In the genomic region with DNA sequence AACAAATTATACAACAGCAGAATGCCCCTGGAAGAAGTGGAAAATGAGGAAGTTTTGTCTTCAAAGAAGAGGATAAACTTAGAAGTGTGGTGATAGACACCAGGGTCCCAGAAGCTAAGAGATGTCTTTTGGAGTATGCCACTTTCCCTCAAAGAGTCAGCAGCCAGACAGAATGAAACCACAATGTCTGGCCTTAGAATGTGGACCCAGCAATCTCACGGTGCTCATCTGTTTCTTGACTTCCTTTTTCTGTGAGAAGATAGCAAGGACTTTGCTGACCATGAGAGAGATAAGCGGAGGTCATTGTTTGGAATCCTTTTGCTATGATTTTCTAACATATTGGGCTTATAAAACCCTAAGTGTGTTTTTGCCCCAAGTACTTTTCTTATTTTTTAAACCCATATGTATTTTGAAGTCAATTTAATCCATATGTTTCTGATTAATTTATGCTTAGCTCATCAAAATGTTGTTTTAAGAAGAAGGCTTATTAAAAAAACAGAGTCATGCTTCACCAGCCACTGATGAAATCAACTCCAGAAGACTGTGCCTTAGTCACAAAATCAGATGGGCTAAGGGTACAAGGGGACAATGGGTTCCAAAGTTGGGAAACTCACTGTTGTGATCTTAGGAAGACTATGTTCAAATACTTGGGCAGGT, we compare ENCODE assay signal across 27 cellular contexts.
A peak's percentile ranks its signal among the peaks of the same experiment; 100 is the strongest.
DNase-seq lines count a peak whose midpoint lies in the region; ATAC-seq, FAIRE-seq and TF ChIP-seq lines count a peak whose summit lies in the region.
"Had no signal": no experiment of that assay in that cellular context is flagged by ENCODE, and none has a peak within 500 bp of the region (broad histone marks: within the 10 kb centered on the region; RNA-seq: fewer than 3 reads in every experiment).

No MANE protein-coding gene starts in this region.

- no peak overlapping the region for H3K27ac ChIP-seq in H1 (ENCODE audit: low read depth, low read length)
- no peak overlapping the region for H3K27ac ChIP-seq in neural progenitor cell
- H3K27ac ChIP-seq: esophagus squamous epithelium, heart right ventricle, tibial artery, WERI-Rb-1 had no signal

- H3K4me3 ChIP-seq in H1 (ENCODE audit: extremely low read depth in 1 of 4, insufficient read depth in 2 of 4, low read depth in 3 of 4, low read length in 4 of 4) (no peak overlapping the region), neural progenitor cell (no peak overlapping the region)
- H3K4me3 ChIP-seq: esophagus squamous epithelium, heart right ventricle, MG63, tibial artery had no signal

- no peak overlapping the region for H3K27ac Mint-ChIP-seq in neural progenitor cell
- H3K27ac Mint-ChIP-seq: activated CD4-positive, alpha-beta memory T cell treated with anti-CD3 and anti-CD28 coated beads, Interleukin-2, amount 10 ng/mL, durations not matched to agents 7 days and 5 days; activated naive CD4-positive, alpha-beta T cell treated with anti-CD3 and anti-CD28 coated beads for 36 hours; immature natural killer cell had no signal

- POLR2A ChIA-PET in H1 (lab: Charles Lee; ENCODE audit: partially characterized antibody) = no interaction called here

- H3K4me1 Mint-ChIP-seq in neural progenitor cell = no peaks in the 10 kb centered on the region
- H3K4me1 Mint-ChIP-seq: activated CD4-positive, alpha-beta memory T cell treated with anti-CD3 and anti-CD28 coated beads, Interleukin-2, amount 10 ng/mL, durations not matched to agents 7 days and 5 days; immature natural killer cell had no signal

- WGBS in H1 (ENCODE audit: extremely low coverage in 1 of 2, insufficient coverage in 1 of 2, insufficient read length in 1 of 2, insufficient replicate concordance in 2 of 2, low coverage in 1 of 2, low lambda C conversion rate in 2 of 2, missing lambda C conversion rate in 1 of 2), 2 experiments = 97% methylated on average over 2 of the region's 2 CpGs; no CpG with 5 or more reads in 1 of the 2 experiments

- no peak overlapping the region for H2BK5ac ChIP-seq in H1 (ENCODE audit: low read depth, low read length)

- no peaks in the 10 kb centered on the region for H4K20me1 ChIP-seq in H1 (replicated peaks in 1 of 2; ENCODE audit: control insufficient read depth in 1 of 2, insufficient read depth in 2 of 2, low read length in 2 of 2)
- H4K20me1 ChIP-seq in neural progenitor cell (ENCODE audit: low read depth) = no peaks in the 10 kb centered on the region

- peaks cover 4% of the 10 kb centered on the region for H3K27me3 Mint-ChIP-seq in neural progenitor cell (ENCODE audit: insufficient read depth, low read depth)
- H3K27me3 Mint-ChIP-seq: activated CD4-positive, alpha-beta memory T cell treated with anti-CD3 and anti-CD28 coated beads, Interleukin-2, amount 10 ng/mL, durations not matched to agents 7 days and 5 days had no signal

- no peak overlapping the region for H3K14ac ChIP-seq in H1 (ENCODE audit: insufficient read length)

- no peaks in the 10 kb centered on the region for H3K27me3 ChIP-seq in H1 (replicated peaks in 1 of 4; ENCODE audit: control insufficient read depth in 3 of 4, extremely low read depth in 1 of 4, insufficient read depth in 3 of 4, low read length in 3 of 4)
- no peaks in the 10 kb centered on the region for H3K27me3 ChIP-seq in neural progenitor cell
- H3K27me3 ChIP-seq: esophagus squamous epithelium, heart right ventricle, MG63, tibial artery had no signal

- no peak for TF ChIP-seq EP300 in H1 (IDR thresholded peaks at IDR 0.05; ENCODE audit: borderline replicate concordance in 1 of 2, low read depth in 2 of 2, low read length in 2 of 2)

- H3K56ac ChIP-seq in H1 (replicated peaks; ENCODE audit: insufficient read length, low read depth, low read length) = no peak overlapping the region

- CTCF ChIA-PET in H1 (lab: Charles Lee; ENCODE audit: partially characterized antibody) = no interaction called here

- no peak overlapping the region for H3K4ac ChIP-seq in H1 (replicated peaks; ENCODE audit: insufficient read length, low read depth, low read length)

- H3K79me2 ChIP-seq in H1 (ENCODE audit: control insufficient read depth in 1 of 2, insufficient read depth in 2 of 2, low read length in 2 of 2) (no peaks in the 10 kb centered on the region), neural progenitor cell (ENCODE audit: low read depth) (no peaks in the 10 kb centered on the region)

- H3K4me2 ChIP-seq in H1 (ENCODE audit: insufficient read depth in 1 of 2, low read depth in 2 of 2, low read length in 2 of 2) = no peak overlapping the region
- no peak overlapping the region for H3K4me2 ChIP-seq in neural progenitor cell

- no peak for TF ChIP-seq RAD21 in H1 (IDR thresholded peaks at IDR 0.05 in 1 of 2, conservative IDR thresholded peaks at IDR 0.05 in 1 of 2; ENCODE audit: low read depth in 2 of 2, low read length in 2 of 2)

- no peak overlapping the region for H3K9ac ChIP-seq in H1 (replicated peaks in 1 of 4; ENCODE audit: extremely low read depth in 1 of 4, low read depth in 3 of 4, low read length in 3 of 4)
- H3K9ac ChIP-seq in neural progenitor cell = no peak overlapping the region

- no peaks in the 10 kb centered on the region for H3F3A ChIP-seq in neural progenitor cell (ENCODE audit: low read depth)

- H3K4me1 ChIP-seq in H1 (replicated peaks in 1 of 4; ENCODE audit: control insufficient read depth in 3 of 4, insufficient read depth in 4 of 4, low read length in 3 of 4) = no peaks in the 10 kb centered on the region
- no peaks in the 10 kb centered on the region for H3K4me1 ChIP-seq in neural progenitor cell
- H3K4me1 ChIP-seq: esophagus squamous epithelium, tibial artery had no signal

- H2AFZ ChIP-seq in H1 (ENCODE audit: low read length) (peak overlapping the region; percentile 3; the same call in 1 of the 2 replicates), neural progenitor cell (replicated peaks) (no peak overlapping the region)

- no peak for DNase-seq in GM12891 (ENCODE audit: insufficient read length, low spot score)
- no peak for DNase-seq in RCC 7860 (ENCODE audit: low spot score)
- no peak for DNase-seq in H1 (ENCODE audit: low read depth in 1 of 2, low spot score in 2 of 2)
- peak; percentile 33 for DNase-seq in putamen (ENCODE audit: low spot score)
- DNase-seq in neural progenitor cell (ENCODE audit: low spot score) = no peak
- DNase-seq in LoVo (ENCODE audit: low spot score) = no peak
- DNase-seq: activated CD4-positive, alpha-beta memory T cell treated with anti-CD3 and anti-CD28 coated beads, Interleukin-2, amount 10 ng/mL, durations not matched to agents 7 days and 5 days; activated naive CD4-positive, alpha-beta T cell treated with anti-CD3 and anti-CD28 coated beads for 36 hours; activated T-cell treated with anti-CD3 and anti-CD28 coated beads, Interleukin-2, amount 50 U/mL, for 1 hour; cerebellar nuclear complex; COR-L47; effector CD8-positive, alpha-beta T cell; EL; esophagus squamous epithelium; heart right ventricle; immature natural killer cell; MG63; NCI-H1930; NCI-H446 treated with DMSO at 0.1 percent for 48 hours; NK-92 treated with Interleukin-12 subunit alpha and Interleukin-12 subunit beta, amount 100 ng/mL, for 24 hours; RPMI8226; stimulated activated CD4-positive, alpha-beta T cell treated with anti-CD3 and anti-CD28 coated beads, Interleukin-1b, Interleukin-23, amount 100 ng/mL, for 48 hours; stimulated activated naive CD4-positive, alpha-beta T cell; tibial artery; WERI-Rb-1 had no signal

- H2BK20ac ChIP-seq in H1 (ENCODE audit: low read length) = no peak overlapping the region

- TF ChIP-seq CTCF in H1 (IDR thresholded peaks at IDR 0.05; ENCODE audit: control extremely low read depth in 1 of 3, insufficient read depth in 1 of 3, low read depth in 1 of 3, low read length in 3 of 3) = no peak
- TF ChIP-seq CTCF in neural progenitor cell (IDR thresholded peaks at IDR 0.05) = no peak

- H3K23ac ChIP-seq in H1 (ENCODE audit: insufficient read length) = no peak overlapping the region

- ATAC-seq in GM21367 (IDR thresholded peaks at IDR 0.05; ENCODE audit: unreplicated experiment) = no peak
- ATAC-seq: heart right ventricle had no signal

- no peak overlapping the region for H3K4me3 Mint-ChIP-seq in neural progenitor cell
- H3K4me3 Mint-ChIP-seq: activated CD4-positive, alpha-beta memory T cell treated with anti-CD3 and anti-CD28 coated beads, Interleukin-2, amount 10 ng/mL, durations not matched to agents 7 days and 5 days; activated naive CD4-positive, alpha-beta T cell treated with anti-CD3 and anti-CD28 coated beads for 36 hours; immature natural killer cell had no signal

- H4K5ac ChIP-seq in H1 (ENCODE audit: insufficient read length, low read depth, low read length) = no peak overlapping the region

- H3K9me3 ChIP-seq in H1 (ENCODE audit: insufficient read depth in 2 of 2, low read depth in 1 of 2, low read length in 1 of 2) = no peaks in the 10 kb centered on the region
- no peaks in the 10 kb centered on the region for H3K9me3 ChIP-seq in neural progenitor cell (ENCODE audit: low read depth)
- H3K9me3 ChIP-seq: esophagus squamous epithelium, heart right ventricle, MG63, tibial artery had no signal

- H3K36me3 ChIP-seq in H1 (ENCODE audit: control insufficient read depth in 2 of 4, insufficient read depth in 4 of 4, low read length in 3 of 4) = no peaks in the 10 kb centered on the region
- H3K36me3 ChIP-seq in neural progenitor cell = no peaks in the 10 kb centered on the region
- H3K36me3 ChIP-seq: esophagus squamous epithelium, heart right ventricle, MG63, tibial artery, WERI-Rb-1 had no signal

- H3K36me3 Mint-ChIP-seq in neural progenitor cell = no peaks in the 10 kb centered on the region
- H3K36me3 Mint-ChIP-seq: immature natural killer cell had no signal

- FAIRE-seq in GM12891 (lab: Jason Lieb, UNC) = no peak
- peak; percentile 2 for FAIRE-seq in RCC 7860 (lab: Jason Lieb, UNC)
- no peak for FAIRE-seq in H1 (lab: Jason Lieb, UNC)
- FAIRE-seq: HTR-8/SVneo had no signal

- H3K23me2 ChIP-seq in H1 (ENCODE audit: low read depth, low read length) = no peaks in the 10 kb centered on the region; the same call in 1 of the 2 replicates

- H2AK5ac ChIP-seq in H1 (ENCODE audit: low read depth, low read length) = no peak overlapping the region

- no peak overlapping the region for H2BK120ac ChIP-seq in H1 (replicated peaks; ENCODE audit: low read depth, low read length)

- H2BK15ac ChIP-seq in H1 (ENCODE audit: low read length) = no peak overlapping the region

- no peak overlapping the region for H2BK12ac ChIP-seq in H1 (ENCODE audit: low read depth, low read length)

- H4K91ac ChIP-seq in H1 (replicated peaks; ENCODE audit: insufficient read length, low read length) = no peak overlapping the region

- TF ChIP-seq POLR2A in GM12891 (IDR thresholded peaks at IDR 0.05; ENCODE audit: low read depth, low read length) (no peak), H1 (IDR thresholded peaks at IDR 0.05; ENCODE audit: control extremely low read depth in 1 of 2, low read depth in 2 of 2, low read length in 2 of 2) (no peak)

- H3K18ac ChIP-seq in H1 (ENCODE audit: extremely low read depth, low read length) = no peak overlapping the region

- no peaks in the 10 kb centered on the region for H3K9me3 Mint-ChIP-seq in neural progenitor cell
- H3K9me3 Mint-ChIP-seq: activated naive CD4-positive, alpha-beta T cell treated with anti-CD3 and anti-CD28 coated beads for 36 hours had no signal

- no peak overlapping the region for H4K8ac ChIP-seq in H1 (ENCODE audit: extremely low read depth, insufficient read depth, low read length)

- no peaks in the 10 kb centered on the region for H3K79me1 ChIP-seq in H1 (ENCODE audit: low read depth, low read length)

TF ChIP-seq in H1, 55 proteins besides CTCF, POLR2A, EP300 and RAD21 (continues in another document):
- TF ChIP-seq CEBPB (IDR thresholded peaks at IDR 0.05; ENCODE audit: low read depth, low read length) = no peak
